Comparison of ENCODE assay signal across 1 cellular context in genomic region chr20:41086402-41087324, GRCh38.
TF ChIP-seq lines count a peak whose summit lies in the region.

No MANE protein-coding gene starts in this region.

TF ChIP-seq in K562, 482 proteins besides CTCF, POLR2A, EP300 and RAD21 (continued from another document and continues in another):
- TF ChIP-seq MGA (IDR thresholded peaks at IDR 0.05): no peak
- TF ChIP-seq ZNF707 (CRISPR knock-in tag; conservative IDR thresholded peaks at IDR 0.05): no peak
- TF ChIP-seq ZNF217 (CRISPR knock-in tag; IDR thresholded peaks at IDR 0.05): no peak
- TF ChIP-seq ELK3 (CRISPR knock-in tag; IDR thresholded peaks at IDR 0.05): no peak
- no peak for TF ChIP-seq EGR1 (conservative IDR thresholded peaks at IDR 0.05)
- no peak for TF ChIP-seq STAT5B (CRISPR knock-in tag; IDR thresholded peaks at IDR 0.05)
- no peak for TF ChIP-seq ZNF311 (CRISPR knock-in tag; IDR thresholded peaks at IDR 0.05)
- no peak for TF ChIP-seq ZHX1 (conservative IDR thresholded peaks at IDR 0.05; ENCODE audit: low read length)
- TF ChIP-seq SIRT6 (IDR thresholded peaks at IDR 0.05; ENCODE audit: low read depth, low read length): no peak
- no peak for TF ChIP-seq ZNF280B (CRISPR knock-in tag; IDR thresholded peaks at IDR 0.05)
- no peak for TF ChIP-seq E2F3 (CRISPR knock-in tag; IDR thresholded peaks at IDR 0.05)
- TF ChIP-seq BRF2 (IDR thresholded peaks at IDR 0.05; ENCODE audit: borderline replicate concordance, insufficient read depth, insufficient read length): no peak
- no peak for TF ChIP-seq CHCHD3 (CRISPR knock-in tag; IDR thresholded peaks at IDR 0.05)
- no peak for TF ChIP-seq TARDBP (IDR thresholded peaks at IDR 0.05)
- TF ChIP-seq NR0B1 (IDR thresholded peaks at IDR 0.05; ENCODE audit: partially characterized antibody): no peak
- peak; percentile 75; the same call in 1 of the 2 replicates for TF ChIP-seq FOXJ2 (tag; IDR thresholded peaks at IDR 0.05)
- TF ChIP-seq NFXL1 (CRISPR knock-in tag; IDR thresholded peaks at IDR 0.05): no peak
- TF ChIP-seq PYGO2 (tag; IDR thresholded peaks at IDR 0.05): no peak
- TF ChIP-seq BRD9 (IDR thresholded peaks at IDR 0.05; ENCODE audit: low read depth, partially characterized antibody): no peak
- no peak for TF ChIP-seq ZKSCAN3 (CRISPR knock-in tag; IDR thresholded peaks at IDR 0.05)
- no peak for TF ChIP-seq CHD4 (IDR thresholded peaks at IDR 0.05; ENCODE audit: insufficient read depth, insufficient replicate concordance, low read depth, low read length, poor library complexity, severe bottlenecking)
- peak; percentile 52; the same call in 1 of the 2 replicates for TF ChIP-seq NBN (IDR thresholded peaks at IDR 0.05; ENCODE audit: low read depth)
- no peak for TF ChIP-seq ZNF354B (CRISPR knock-in tag; IDR thresholded peaks at IDR 0.05)
- peak; percentile 92 for TF ChIP-seq NFIC (IDR thresholded peaks at IDR 0.05)
- no peak for TF ChIP-seq ZNF318 (IDR thresholded peaks at IDR 0.05; ENCODE audit: borderline replicate concordance in 1 of 2, low read depth in 1 of 2)
